Comparison of ENCODE assay signal across 8 cellular contexts in genomic region chr1:59759156-59759925, GRCh38. TPM values are rescaled to one million over a fixed set of nuclear protein-coding genes. Genes with fewer than 3 reads are reported as not detected.
DNase-seq lines count a peak whose midpoint lies in the region; ATAC-seq, FAIRE-seq and TF ChIP-seq lines count a peak whose summit lies in the region.

No MANE protein-coding gene starts in this region.

- DNase-seq in GM19239 (ENCODE audit: insufficient read length, low spot score) (peak; percentile 62), NCI-H510A (lab: John Stamatoyannopoulos, UW) (peak; percentile 40), coronary artery (ENCODE audit: low spot score) (peak; percentile 87), left lung (peak; percentile 83 to 90)
- DNase-seq in activated CD4-positive, alpha-beta T cell treated with anti-CD3 and anti-CD28 coated beads for 36 hours, result peak; percentile 84
- DNase-seq in stimulated activated CD4-positive, alpha-beta T cell treated with anti-CD3 and anti-CD28 coated beads, Interleukin-2, amount 100 ng/mL, for 48 hours, result peak; percentile 62 to 67

- H3K27me3 ChIP-seq in BLaER1 treated with 17β-estradiol and CSF1 and Interleukin-3, amounts not matched to agents 10 nM and 100 nM, result no peaks in the 10 kb centered on the region
- no peaks in the 10 kb centered on the region for H3K27me3 ChIP-seq in left lung

- ATAC-seq in HG03432 (IDR thresholded peaks at IDR 0.05; ENCODE audit: unreplicated experiment) (peak; percentile 92), left lung (peak; percentile 97)
- ATAC-seq in activated CD4-positive, alpha-beta T cell treated with anti-CD3 and anti-CD28 coated beads for 36 hours, result peak; percentile 98

- FAIRE-seq in GM19239 (lab: Jason Lieb, UNC), result peak; percentile 97

- H3K27ac ChIP-seq in BLaER1 treated with 17β-estradiol and CSF1 and Interleukin-3, amounts not matched to agents 10 nM and 100 nM, result peak overlapping the region in 8 of 11 experiments; percentile 14 to 66 (median 46); a peak in 13 of 22 replicates
- H3K27ac ChIP-seq in coronary artery, result peak overlapping the region; percentile 40 to 54
- peak overlapping the region in 1 of 2 donors; percentile 51 for H3K27ac ChIP-seq in left lung

- H3K36me3 Mint-ChIP-seq in activated CD4-positive, alpha-beta T cell treated with anti-CD3 and anti-CD28 coated beads for 36 hours (ENCODE audit: low read depth), result no peaks in the 10 kb centered on the region

- H3K36me3 ChIP-seq in BLaER1 treated with 17β-estradiol and CSF1 and Interleukin-3, amounts not matched to agents 10 nM and 100 nM, result peaks cover 0 to 6% (median 0%) of the 10 kb centered on the region in 11 experiments; a peak in 1 of 22 replicates
- no peaks in the 10 kb centered on the region for H3K36me3 ChIP-seq in left lung

- POLR2A ChIA-PET in activated CD4-positive, alpha-beta T cell treated with anti-CD3 and anti-CD28 coated beads for 36 hours (lab: Charles Lee), result no interaction called here

- H3K4me3 Mint-ChIP-seq in activated CD4-positive, alpha-beta T cell treated with anti-CD3 and anti-CD28 coated beads for 36 hours, result peak overlapping the region; percentile 16

- CTCF ChIA-PET in activated CD4-positive, alpha-beta T cell treated with anti-CD3 and anti-CD28 coated beads for 36 hours (lab: Charles Lee), result interaction anchor here (0.5 to 2.8 kb wide), 39 partner anchors 9 to 1290 kb away, joined by 3 to 22 read pairs (median 4); no protein-coding TSS in a partner anchor

- H3K4me1 ChIP-seq in BLaER1 treated with 17β-estradiol and CSF1 and Interleukin-3, amounts not matched to agents 10 nM and 100 nM, result peaks cover 0 to 46% (median 7%) of the 10 kb centered on the region in 10 experiments; a peak in 13 of 20 replicates
- H3K4me1 ChIP-seq in left lung, result peaks cover 5 to 23% of the 10 kb centered on the region in 2 donors

- no peaks in the 10 kb centered on the region for H3K27me3 Mint-ChIP-seq in activated CD4-positive, alpha-beta T cell treated with anti-CD3 and anti-CD28 coated beads for 36 hours

- peak overlapping the region in 1 of 10 experiments; percentile 28; a peak in 1 of 20 replicates for H3K4me3 ChIP-seq in BLaER1 treated with 17β-estradiol and CSF1 and Interleukin-3, amounts not matched to agents 10 nM and 100 nM
- H3K4me3 ChIP-seq in coronary artery (peak overlapping the region; percentile 29), left lung (no peak overlapping the region)

- H3K9me3 Mint-ChIP-seq in activated CD4-positive, alpha-beta T cell treated with anti-CD3 and anti-CD28 coated beads for 36 hours (ENCODE audit: low read depth), result no peaks in the 10 kb centered on the region

- H3K9ac ChIP-seq in BLaER1 treated with 17β-estradiol and CSF1 and Interleukin-3, amounts not matched to agents 10 nM and 100 nM, result peak overlapping the region; percentile 35 to 62 (median 45); a peak in 17 of 22 replicates

- no peaks in the 10 kb centered on the region for H4K20me1 ChIP-seq in BLaER1 treated with 17β-estradiol and CSF1 and Interleukin-3, amounts not matched to agents 10 nM and 100 nM

- peak overlapping the region; percentile 50 to 82 (median 61); a peak in 21 of 22 replicates for H3K4me2 ChIP-seq in BLaER1 treated with 17β-estradiol and CSF1 and Interleukin-3, amounts not matched to agents 10 nM and 100 nM

- H3K27ac Mint-ChIP-seq in activated CD4-positive, alpha-beta T cell treated with anti-CD3 and anti-CD28 coated beads for 36 hours, result no peak overlapping the region

- H3K9me3 ChIP-seq in BLaER1 treated with 17β-estradiol and CSF1 and Interleukin-3, amounts not matched to agents 10 nM and 100 nM (replicated peaks in 1 of 11), result no peaks in the 10 kb centered on the region
- H3K9me3 ChIP-seq in left lung, result no peaks in the 10 kb centered on the region

- intact Hi-C loops in activated CD4-positive, alpha-beta T cell treated with anti-CD3 and anti-CD28 coated beads for 36 hours (cut with DNase I, micrococcal nuclease), result loop anchor here (1.0 to 5.0 kb wide), 5 partner anchors 60 to 1243 kb away; no protein-coding TSS in a partner anchor
- intact Hi-C loops in left lung (cut with DNase I), result no loop called here

- TF ChIP-seq CTCF in coronary artery (IDR thresholded peaks at IDR 0.05) (peak; percentile 83), left lung (IDR thresholded peaks at IDR 0.05) (peak; percentile 93 to 95)

- no peaks in the 10 kb centered on the region for H3K4me1 Mint-ChIP-seq in activated CD4-positive, alpha-beta T cell treated with anti-CD3 and anti-CD28 coated beads for 36 hours

RNA-seq across cellular contexts. Expression of gene HOOK1, which starts 55.4 kb away (rescaled TPM):
- total RNA-seq in activated CD4-positive, alpha-beta T cell treated with anti-CD3 and anti-CD28 coated beads for 36 hours, result 10 to 100 TPM; 15.2 TPM
- total RNA-seq in left lung, result 10 to 100 TPM; 12.4 to 17.9 TPM

Comparison
In these comparisons a context has a peak if more than half of its experiments do, and no peak if none do; other contexts are left out.
1. intact Hi-C loops: an anchor here in activated CD4-positive, alpha-beta T cell treated with anti-CD3 and anti-CD28 coated beads for 36 hours (1.0 to 5.0 kb wide); none called in left lung.